ENCODE assay signal across 8 cellular contexts in the genomic region with DNA sequence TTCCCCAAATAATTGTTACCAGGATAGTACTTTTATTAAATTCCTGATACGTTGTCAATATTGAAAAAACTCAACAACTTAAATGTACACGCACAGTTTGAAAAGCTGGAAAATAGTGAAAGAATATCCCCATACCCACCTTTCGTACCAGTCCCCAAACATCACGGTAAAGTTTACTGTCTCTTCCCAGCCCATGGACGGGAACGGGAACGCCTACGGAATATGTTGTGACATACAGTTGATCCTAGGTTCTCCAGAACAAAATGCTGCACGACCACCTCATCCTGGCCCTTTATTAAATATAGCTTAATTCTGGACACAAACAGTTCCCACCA. TPM values are rescaled to one million over a fixed set of nuclear protein-coding genes. Genes with fewer than 3 reads are reported as not detected.
DNase-seq lines count a peak whose midpoint lies in the region; ATAC-seq and TF ChIP-seq lines count a peak whose summit lies in the region.

No MANE protein-coding gene starts in this region.

- H3K4me3 Mint-ChIP-seq in MCF 10A (ENCODE audit: unreplicated experiment), result peak overlapping the region; percentile 87

- H3K4me1 ChIP-seq in HUES48 (ENCODE audit: control insufficient read depth, insufficient read depth, low read length), result 0 out of 2 replicates have a peak, but pooled peaks cover 3% of the 10 kb centered on the region
- peaks cover 0 to 7% of the 10 kb centered on the region in 2 donors for H3K4me1 ChIP-seq in lung (ENCODE audit: control insufficient read depth in 2 of 2, insufficient read depth in 2 of 2, low read length in 2 of 2)
- H3K4me1 ChIP-seq in vagina, result peaks cover 15% of the 10 kb centered on the region

- no peak for TF ChIP-seq POLR2A in vagina (IDR thresholded peaks at IDR 0.05)

- DNase-seq in AG10803 (ENCODE audit: low read depth), result no peak
- no peak for DNase-seq in MCF 10A (ENCODE audit: unreplicated experiment)
- DNase-seq in lung (ENCODE audit: low spot score), result no peak
- no peak for DNase-seq in vagina (ENCODE audit: extremely low spot score in 2 of 2)
- DNase-seq in mesenteric fat pad (ENCODE audit: low spot score), result no peak
- no peak for DNase-seq in germinal center (ENCODE audit: low spot score)
- DNase-seq in stimulated activated CD4-positive, alpha-beta T cell treated with anti-CD3 and anti-CD28 coated beads, Interleukin-4, amount 100 ng/mL, for 4 hours, result no peak

- intact Hi-C loops in MCF 10A (cut with micrococcal nuclease), result no loop called here
- intact Hi-C loops in vagina (cut with DNase I), result no loop called here

- peaks cover 20% of the 10 kb centered on the region for H3K4me1 Mint-ChIP-seq in MCF 10A (ENCODE audit: insufficient read depth, unreplicated experiment)

- BruUV-seq in MCF 10A (replicated peaks; lab: Mats Ljungman, UMichigan), result TSS peak; percentile 73

- POLR2A ChIA-PET in MCF 10A (lab: Yijun Ruan, JAX), result interaction anchor here (0.6 to 2.4 kb wide), 9 partner anchors 15 to 1032 kb away, joined by 3 to 38 read pairs (median 3); partner anchors contain the start of genes COG5, DLD and DUS4L

- H3K27me3 ChIP-seq in HUES48 (ENCODE audit: control insufficient read depth, insufficient read depth, low read length), result no peaks in the 10 kb centered on the region; the same call in 1 of the 2 replicates
- H3K27me3 ChIP-seq in lung (ENCODE audit: control insufficient read depth, insufficient read depth), result no peaks in the 10 kb centered on the region
- H3K27me3 ChIP-seq in vagina, result no peaks in the 10 kb centered on the region

- CTCF ChIA-PET in MCF 10A (lab: Yijun Ruan, JAX), result interaction anchor here (0.5 to 1.5 kb wide), 7 partner anchors 15 to 804 kb away, joined by 3 to 4 read pairs (median 3); partner anchors contain the start of gene CBLL1

- TF ChIP-seq CTCF in AG10803 (conservative IDR thresholded peaks at IDR 0.05; ENCODE audit: low read length), result no peak
- TF ChIP-seq CTCF in MCF 10A (IDR thresholded peaks at IDR 0.05; ENCODE audit: unreplicated experiment), result no peak
- no peak for TF ChIP-seq CTCF in lung (IDR thresholded peaks at IDR 0.05; ENCODE audit: control extremely low read depth, extremely low read depth)
- TF ChIP-seq CTCF in vagina (IDR thresholded peaks at IDR 0.05), result no peak

- ATAC-seq in lung (ENCODE audit: insufficient read depth, low FRiP score), result no peak

- 2% methylated on average over 9 of the region's 9 CpGs for WGBS in lung, 2 donors

- peaks cover 29% of the 10 kb centered on the region for H3K36me3 ChIP-seq in HUES48 (ENCODE audit: control insufficient read depth, insufficient read depth, low read length)
- H3K36me3 ChIP-seq in lung (ENCODE audit: control insufficient read depth in 2 of 2, insufficient read depth in 2 of 2, low read length in 2 of 2), result peaks cover 0 to 4% of the 10 kb centered on the region in 2 donors
- no peaks in the 10 kb centered on the region for H3K36me3 ChIP-seq in vagina

- H3K27me3 Mint-ChIP-seq in MCF 10A (ENCODE audit: insufficient read depth, unreplicated experiment), result no peaks in the 10 kb centered on the region

- H3K27ac Mint-ChIP-seq in MCF 10A (ENCODE audit: low read depth, unreplicated experiment), result peak overlapping the region; percentile 75

- peak overlapping the region; percentile 87 for H3K9ac ChIP-seq in HUES48 (ENCODE audit: low read depth, low read length)

- H3K4me3 ChIP-seq in AG10803 (ENCODE audit: low read length) (peak overlapping the region; percentile 84), HUES48 (ENCODE audit: low read depth, low read length) (peak overlapping the region; percentile 100), lung (peak overlapping the region; percentile 87), vagina (peak overlapping the region; percentile 69 to 80)

- H3K36me3 Mint-ChIP-seq in MCF 10A (ENCODE audit: insufficient read depth, unreplicated experiment), result peaks cover 21% of the 10 kb centered on the region

- H3K27ac ChIP-seq in HUES48 (ENCODE audit: low read depth, low read length) (peak overlapping the region; percentile 89), lung (ENCODE audit: low read depth in 1 of 2, low read length in 1 of 2) (peak overlapping the region; percentile 98 to 100), vagina (peak overlapping the region; percentile 98)

- no peaks in the 10 kb centered on the region for H3K9me3 Mint-ChIP-seq in MCF 10A (ENCODE audit: unreplicated experiment)

- no peaks in the 10 kb centered on the region for H3K9me3 ChIP-seq in HUES48 (ENCODE audit: control insufficient read depth, insufficient read depth, low read length)
- H3K9me3 ChIP-seq in lung (ENCODE audit: control insufficient read depth in 2 of 2, insufficient read depth in 1 of 2, low read length in 1 of 2), result no peaks in the 10 kb centered on the region
- H3K9me3 ChIP-seq in vagina, result no peaks in the 10 kb centered on the region

RNA-seq across cellular contexts. Expression of gene BCAP29, which starts 0.5 kb away (rescaled TPM):
- 61.5 and 73.4 TPM in 2 replicates for total RNA-seq in MCF 10A (2022)
- total RNA-seq in lung, result 100 to 1,000 TPM in 1 of 2 donors, 10 to 100 TPM in 1; 49.0 to 109 TPM
- 10 to 100 TPM; 49.9 to 51.0 TPM for polyA plus RNA-seq in lung
- total RNA-seq in vagina, result 92.1 TPM
- total RNA-seq in mesenteric fat pad, result 80.6 TPM

RNA-seq across cellular contexts. Expression of gene DUS4L, which starts 15.7 kb away (rescaled TPM):
- total RNA-seq in MCF 10A (2022), result 14.5 and 16.3 TPM in 2 replicates
- total RNA-seq in lung, result 10 to 100 TPM in 1 of 2 donors, 1 to 10 TPM in 1; 6.4 to 14.8 TPM
- polyA plus RNA-seq in lung, result 1 to 10 TPM; 3.5 TPM
- 1.5 TPM for total RNA-seq in vagina
- total RNA-seq in mesenteric fat pad, result 4.3 TPM

RNA-seq across cellular contexts. Expression of gene COG5, which starts 15.8 kb away (rescaled TPM):
- total RNA-seq in MCF 10A (2022) (40.3 and 40.9 TPM in 2 replicates), lung (100 to 1,000 TPM in 1 of 2 donors, 10 to 100 TPM in 1; 39.9 to 101 TPM), vagina (55.2 TPM), mesenteric fat pad (51.6 TPM)
- polyA plus RNA-seq in lung, result 10 to 100 TPM in 1 of 2 donors, 1 to 10 TPM in 1; 5.6 to 14.5 TPM
